Comparison of ENCODE assay signal across 9 cellular contexts in genomic region chr9:127360829-127361228, GRCh38. TPM values are rescaled to one million over a fixed set of nuclear protein-coding genes. Genes with fewer than 3 reads are reported as not detected.
DNase-seq lines count a peak whose midpoint lies in the region; ATAC-seq, FAIRE-seq and TF ChIP-seq lines count a peak whose summit lies in the region.
"Had no signal": no experiment of that assay in that cellular context is flagged by ENCODE, and none has a peak within 500 bp of the region (broad histone marks: within the 10 kb centered on the region; RNA-seq: fewer than 3 reads in every experiment).

No MANE protein-coding gene starts in this region.

- no peaks in the 10 kb centered on the region for H3K9me3 ChIP-seq in GM12878 (replicated peaks; ENCODE audit: control insufficient read depth, insufficient read depth, low read length)

- H3K4me2 ChIP-seq in GM12878 (ENCODE audit: control insufficient read depth, insufficient read depth): no peak overlapping the region

- TF ChIP-seq CTCF in AG04449 (IDR thresholded peaks at IDR 0.05; ENCODE audit: insufficient read depth, low read length, missing control alignments) (peak; percentile 25), GM12878 (IDR thresholded peaks at IDR 0.05 in 2 of 3, conservative IDR thresholded peaks at IDR 0.05 in 1 of 3; ENCODE audit: control insufficient read depth in 2 of 3, extremely low read depth in 1 of 3, insufficient read depth in 1 of 3, low read depth in 3 of 3, low read length in 3 of 3) (peak in 2 of 3 experiments; percentile 7 to 17; a peak in 1 of 6 replicates), kidney epithelial cell (IDR thresholded peaks at IDR 0.05; ENCODE audit: insufficient read depth, low read length, poor library complexity, severe bottlenecking) (peak; percentile 26)

- H3K4me3 ChIP-seq in AG04449 (ENCODE audit: low read depth, low read length) (no peak overlapping the region), GM12878 (no peak overlapping the region), kidney epithelial cell (ENCODE audit: low read depth, low read length) (no peak overlapping the region)

- 0 out of 2 replicates have a peak, but pooled peaks have one; percentile 17 for TF ChIP-seq RAD21 in GM12878 (IDR thresholded peaks at IDR 0.05; ENCODE audit: insufficient read depth, low read depth, low read length)

- TF ChIP-seq EP300 in GM12878 (IDR thresholded peaks at IDR 0.05; ENCODE audit: borderline replicate concordance in 1 of 2, control insufficient read depth in 1 of 2, low read depth in 2 of 2, low read length in 2 of 2): no peak

- no peaks in the 10 kb centered on the region for H3K27me3 ChIP-seq in GM12878 (replicated peaks in 1 of 2; ENCODE audit: control insufficient read depth in 2 of 2, insufficient read depth in 2 of 2, low read length in 1 of 2)
- no peaks in the 10 kb centered on the region for H3K27me3 ChIP-seq in kidney epithelial cell (ENCODE audit: control insufficient read depth, insufficient read depth, low read length)

- in situ Hi-C loops in GM12878 (cut with MboI): no loop called here

- H3K27ac ChIP-seq in GM12878 (ENCODE audit: control insufficient read depth, insufficient read depth): no peak overlapping the region

- no peak for FAIRE-seq in GM12878 (lab: Jason Lieb, UNC)
- FAIRE-seq: colon had no signal

- no peak for TF ChIP-seq POLR2A in GM12878 (IDR thresholded peaks at IDR 0.05; ENCODE audit: low read depth, low read length)

- CTCF ChIA-PET in AG04449 (lab: Yijun Ruan, JAX): interaction anchor here (1.1 to 1.4 kb wide), 5 partner anchors 9 to 148 kb away, joined by 3 to 5 read pairs (median 3); no protein-coding TSS in a partner anchor
- CTCF ChIA-PET in GM12878 (lab: Yijun Ruan, JAX): interaction anchor here (0.6 to 1.0 kb wide), 2 partner anchors 95 to 146 kb away, joined by 3 read pairs; no protein-coding TSS in a partner anchor

- H3K79me2 ChIP-seq in GM12878 (ENCODE audit: control insufficient read depth, insufficient read depth, low read length): no peaks in the 10 kb centered on the region

- peaks cover 5% of the 10 kb centered on the region; the same call in 1 of the 2 replicates for H3K4me1 ChIP-seq in GM12878 (ENCODE audit: control insufficient read depth, insufficient read depth, low read length)

- SMC1A ChIA-PET in GM12878 (lab: Charles Lee; ENCODE audit: uncharacterized antibody, unreplicated experiment): interaction anchor here (1.0 kb wide), 1 partner anchor 419 kb away, joined by 5 read pairs; no protein-coding TSS in a partner anchor

- no TSS peak for BruUV-seq in GM12878 (replicated peaks; lab: Mats Ljungman, UMichigan)

- DNase-seq in AG04449 (ENCODE audit: low read depth, low spot score) (no peak), HT1080 (ENCODE audit: low read depth) (peak; percentile 39), GM12878 (ENCODE audit: low read depth, low spot score) (no peak), kidney epithelial cell (ENCODE audit: low read depth) (no peak), GDM1 (lab: John Stamatoyannopoulos, UW) (no peak), NCI-H510A treated with DMSO at 0.1 percent for 48 hours (lab: John Stamatoyannopoulos, UW) (no peak)
- no peak for DNase-seq in NK-92 treated with Interleukin-12 subunit alpha and Interleukin-12 subunit beta, amount 100 ng/mL, for 24 hours (lab: John Stamatoyannopoulos, UW)

- no peaks in the 10 kb centered on the region for H4K20me1 ChIP-seq in GM12878 (ENCODE audit: control insufficient read depth, insufficient read depth)

- H3K9ac ChIP-seq in GM12878 (ENCODE audit: control insufficient read depth, insufficient read depth, low read length): no peak overlapping the region

- no peak for ATAC-seq in GM12878
- no peak for ATAC-seq in HG03280 (IDR thresholded peaks at IDR 0.05; ENCODE audit: unreplicated experiment)

- no peak overlapping the region for H2AFZ ChIP-seq in GM12878 (ENCODE audit: control insufficient read depth, low read depth, low read length)

- intact Hi-C loops in GM12878 (cut with micrococcal nuclease; ENCODE audit: unreplicated experiment): no loop called here

- H3K36me3 ChIP-seq in GM12878 (ENCODE audit: control insufficient read depth in 2 of 2, insufficient read depth in 2 of 2, low read length in 1 of 2) (no peaks in the 10 kb centered on the region), kidney epithelial cell (ENCODE audit: control insufficient read depth, insufficient read depth, low read length) (no peaks in the 10 kb centered on the region)

- WGBS in GM12878 (ENCODE audit: insufficient coverage, insufficient replicate concordance, low lambda C conversion rate, missing lambda C conversion rate): 70% methylated on average over 2 of the region's 2 CpGs

- RAD21 ChIA-PET in GM12878 (lab: Charles Lee; ENCODE audit: unreplicated experiment): interaction anchor here (0.6 kb wide), 1 partner anchor 194 kb away, joined by 3 read pairs; no protein-coding TSS in a partner anchor

- POLR2A ChIA-PET in AG04449 (lab: Yijun Ruan, JAX): no interaction called here
- POLR2A ChIA-PET in GM12878 (lab: Charles Lee): no interaction called here

TF ChIP-seq in GM12878, 131 proteins besides CTCF, POLR2A, EP300 and RAD21:
- TF ChIP-seq BACH1 (IDR thresholded peaks at IDR 0.05; ENCODE audit: borderline replicate concordance) (no peak), NFIC (IDR thresholded peaks at IDR 0.05; ENCODE audit: low read depth, low read length) (no peak), SIN3A (IDR thresholded peaks at IDR 0.05; ENCODE audit: low read depth, low read length) (no peak), ZNF274 (IDR thresholded peaks at IDR 0.05; ENCODE audit: insufficient read depth, insufficient read length) (no peak), MLLT1 (IDR thresholded peaks at IDR 0.05) (no peak)

RNA-seq across cellular contexts. Expression of gene SLC2A8, which starts 36.1 kb away (rescaled TPM):
- 5.1 and 8.9 TPM in 2 replicates for total RNA-seq in HT1080 (2014; rRNA removed; shearing (Covaris generic))
- 5.3 and 5.8 TPM in 2 replicates for polyA plus RNA-seq in HT1080 (2015; cell fraction: cytosol; rRNA removed)
- polyA plus RNA-seq in HT1080 (2015; cell fraction: nucleus; rRNA removed): 6.4 and 8.5 TPM in 2 replicates
- total RNA-seq in GM12878 (2013; cell fraction: nucleolus; rRNA removed): 11.3 and 13.6 TPM in 2 replicates
- total RNA-seq in GM12878 (2014; rRNA removed) (11.4 and 17.5 TPM in 2 replicates), GM12878 (2014; rRNA removed; fragmentation: Illumina TruSeq; extraction: Trizol) (4.6 and 4.7 TPM in 2 replicates), GM12878 (2021) (13.3 and 13.7 TPM in 2 replicates), kidney epithelial cell (27.5 and 28.8 TPM in 2 replicates)
- 5.3 TPM for polyA plus RNA-seq in GM12878 (2011; ENCODE audit: low read depth)
- polyA plus RNA-seq in GM12878 (2011; rRNA removed) (2.9 and 6.3 TPM in 2 replicates), GM12878 (2014; fragmentation: Illumina TruSeq; extraction: Trizol) (1.6 and 3.3 TPM in 2 replicates), GM12878 (2014; fragmentation: Nextera tagmentation; extraction: Ambion mirVana) (1 to 10 TPM in 1 of 2 experiments, under 1 TPM in 1; 0.31 to 1.4 TPM), GM12878 (2014; rRNA removed) (13.9 and 16.3 TPM in 2 replicates), GM12878 (2016; fragmentation: Nextera tagmentation; extraction: Ambion mirVana) (10 to 100 TPM; 16.8 to 22.7 TPM)
- 7.4 and 13.6 TPM in 2 replicates for polyA plus RNA-seq in GM12878 (2011; cell fraction: cytosol; rRNA removed)
- 24.0 and 30.3 TPM in 2 replicates for polyA plus RNA-seq in GM12878 (2011; cell fraction: nucleus; rRNA removed)
- polyA plus RNA-seq in GM12878 (2012): 9.2 and 9.4 TPM in 2 replicates
- polyA minus RNA-seq in GM12878 (2011; rRNA and poly(A)+ RNA removed): 5.9 and 12.9 TPM in 2 replicates
- polyA minus RNA-seq in GM12878 (2011; cell fraction: cytosol; rRNA and poly(A)+ RNA removed): 7.0 and 9.9 TPM in 2 replicates
- 5.0 and 11.5 TPM in 2 replicates for polyA minus RNA-seq in GM12878 (2011; cell fraction: nucleus; rRNA and poly(A)+ RNA removed)
